2 cellular contexts compared by ENCODE assay signal in genomic region chr11:79648766-79649545, GRCh38.
TF ChIP-seq lines count a peak whose summit lies in the region.

No MANE protein-coding gene starts in this region.

TF ChIP-seq in liver, 16 proteins besides CTCF, POLR2A, EP300 and RAD21 (continued from another document):
- no peak for TF ChIP-seq ZBTB33 (IDR thresholded peaks at IDR 0.05)
- peak in 1 of 2 donors; percentile 27 for TF ChIP-seq RXRA (IDR thresholded peaks at IDR 0.05)
- TF ChIP-seq SP1 (IDR thresholded peaks at IDR 0.05), result peak; percentile 19
- TF ChIP-seq GABPA (IDR thresholded peaks at IDR 0.05 in 1 of 2, conservative IDR thresholded peaks at IDR 0.05 in 1 of 2), result no peak

TF ChIP-seq in HepG2, 621 proteins besides CTCF, POLR2A, EP300 and RAD21 (continued from another document):
- TF ChIP-seq, protein P1, sequence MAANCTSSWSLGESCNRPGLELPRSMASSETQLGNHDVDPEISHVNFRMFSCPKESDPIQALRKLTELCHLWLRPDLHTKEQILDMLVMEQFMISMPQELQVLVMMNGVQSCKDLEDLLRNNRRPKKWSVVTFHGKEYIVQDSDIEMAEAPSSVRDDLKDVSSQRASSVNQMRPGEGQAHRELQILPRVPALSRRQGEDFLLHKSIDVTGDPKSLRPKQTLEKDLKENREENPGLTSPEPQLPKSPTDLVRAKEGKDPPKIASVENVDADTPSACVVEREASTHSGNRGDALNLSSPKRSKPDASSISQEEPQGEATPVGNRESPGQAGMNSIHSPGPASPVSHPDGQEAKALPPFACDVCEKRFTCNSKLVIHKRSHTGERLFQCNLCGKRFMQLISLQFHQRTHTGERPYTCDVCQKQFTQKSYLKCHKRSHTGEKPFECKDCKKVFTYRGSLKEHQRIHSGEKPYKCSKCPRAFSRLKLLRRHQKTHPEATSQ (CRISPR knock-in tag; IDR thresholded peaks at IDR 0.05; ENCODE audit: borderline replicate concordance), result no peak
- TF ChIP-seq ZBTB33 (CRISPR knock-in tag; IDR thresholded peaks at IDR 0.05) (no peak), SSRP1 (CRISPR knock-in tag; IDR thresholded peaks at IDR 0.05) (no peak), BRCA1 (CRISPR knock-in tag; IDR thresholded peaks at IDR 0.05) (no peak), MED1 (CRISPR knock-in tag; IDR thresholded peaks at IDR 0.05) (no peak), ZSCAN22 (CRISPR knock-in tag; IDR thresholded peaks at IDR 0.05) (no peak), PAX8 (CRISPR knock-in tag; IDR thresholded peaks at IDR 0.05; ENCODE audit: borderline replicate concordance) (no peak), CREB1 (IDR thresholded peaks at IDR 0.05) (no peak), CREB1 (CRISPR knock-in tag; IDR thresholded peaks at IDR 0.05) (no peak), ZNF350 (CRISPR knock-in tag; IDR thresholded peaks at IDR 0.05; ENCODE audit: borderline replicate concordance, low read depth) (no peak), ZNF253 (CRISPR knock-in tag; IDR thresholded peaks at IDR 0.05; ENCODE audit: borderline replicate concordance) (no peak)
